9 cellular contexts compared by ENCODE assay signal in the genomic region with DNA sequence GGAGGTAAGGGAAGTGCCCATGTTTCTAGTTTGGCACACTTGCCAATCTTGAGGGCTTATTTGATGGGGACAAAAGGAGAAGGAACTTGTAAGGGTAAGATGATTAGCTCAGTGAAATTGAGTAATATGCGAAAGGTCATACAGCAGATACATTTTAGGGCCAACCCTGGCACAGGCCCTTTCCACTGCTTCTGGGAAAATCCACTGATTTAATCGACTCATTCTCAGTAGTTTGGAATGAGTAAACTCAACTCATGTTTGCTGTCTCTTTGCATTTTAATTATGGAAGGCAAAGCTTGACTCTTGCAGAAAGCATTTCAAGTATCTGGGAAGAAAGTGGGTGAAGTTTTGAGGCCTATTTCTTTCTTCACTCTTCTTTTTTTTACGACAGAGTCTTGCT. TPM values are rescaled to one million over a fixed set of nuclear protein-coding genes. Genes with fewer than 3 reads are reported as not detected.
DNase-seq lines count a peak whose midpoint lies in the region; ATAC-seq and TF ChIP-seq lines count a peak whose summit lies in the region.
"Had no signal": no experiment of that assay in that cellular context is flagged by ENCODE, and none has a peak within 500 bp of the region (broad histone marks: within the 10 kb centered on the region; RNA-seq: fewer than 3 reads in every experiment).

No MANE protein-coding gene starts in this region.

- H3K4me2 ChIP-seq in smooth muscle cell: peak overlapping the region; percentile 2

- DNase-seq in SIG-M5 treated with dmso at 0.1 percent for 504 hours (lab: John Stamatoyannopoulos, UW; ENCODE audit: unreplicated experiment) (peak; percentile 61), SIG-M5 (lab: John Stamatoyannopoulos, UW) (no peak), fibroblast of gingiva (ENCODE audit: low read depth) (peak; percentile 96), smooth muscle cell (lab: John Stamatoyannopoulos, UW; ENCODE audit: unreplicated experiment) (no peak), Peyer's patch (no peak), hippocampal formation (lab: John Stamatoyannopoulos, UW) (no peak), T-helper 2 cell (no peak)

- H3F3A ChIP-seq in smooth muscle cell (ENCODE audit: low read depth): no peaks in the 10 kb centered on the region

- no peak overlapping the region for H3K9ac ChIP-seq in smooth muscle cell (ENCODE audit: low read depth)

- H3K27ac ChIP-seq in smooth muscle cell (ENCODE audit: low read depth) (peak overlapping the region; percentile 58), Peyer's patch (peak overlapping the region in 1 of 4 donors; percentile 26)
- H3K27ac ChIP-seq: 22Rv1 had no signal

- WGBS in smooth muscle cell (ENCODE audit: low lambda C conversion rate): 42% methylated on average over 3 of the region's 3 CpGs

- TF ChIP-seq CTCF in smooth muscle cell (IDR thresholded peaks at IDR 0.05; ENCODE audit: borderline replicate concordance, insufficient read depth, poor library complexity, severe bottlenecking): no peak
- no peak for TF ChIP-seq CTCF in Peyer's patch (IDR thresholded peaks at IDR 0.05)

- H4K20me1 ChIP-seq in smooth muscle cell (ENCODE audit: low read depth): peaks cover 64% of the 10 kb centered on the region

- H3K4me1 ChIP-seq in smooth muscle cell (ENCODE audit: low read depth) (no peaks in the 10 kb centered on the region), Peyer's patch (no peaks in the 10 kb centered on the region)

- H3K4me3 ChIP-seq in smooth muscle cell (no peak overlapping the region), Peyer's patch (no peak overlapping the region)

- H3K9me3 ChIP-seq in smooth muscle cell (replicated peaks; ENCODE audit: low read depth) (no peaks in the 10 kb centered on the region), Peyer's patch (no peaks in the 10 kb centered on the region)

- no peaks in the 10 kb centered on the region for H3K36me3 ChIP-seq in smooth muscle cell (ENCODE audit: low read depth)
- H3K36me3 ChIP-seq in Peyer's patch: peaks cover 0 to 9% (median 0%) of the 10 kb centered on the region in 3 donors

- TF ChIP-seq POLR2A in Peyer's patch (IDR thresholded peaks at IDR 0.05): no peak

- ATAC-seq in SK-N-SH treated with all-trans-retinoic acid at 6 μM for 48 hours: peak; percentile 97

- H3K27me3 ChIP-seq in smooth muscle cell (ENCODE audit: low read depth): no peaks in the 10 kb centered on the region
- no peaks in the 10 kb centered on the region for H3K27me3 ChIP-seq in Peyer's patch

- H3K79me2 ChIP-seq in smooth muscle cell (ENCODE audit: low read depth): peaks cover 60% of the 10 kb centered on the region

- H2AFZ ChIP-seq in smooth muscle cell (ENCODE audit: low read depth): no peak overlapping the region

TF ChIP-seq in SK-N-SH treated with all-trans-retinoic acid at 6 μM for 48 hours, 23 proteins besides CTCF, POLR2A, EP300 and RAD21:
- TF ChIP-seq PPARA (CRISPR knock-in tag; IDR thresholded peaks at IDR 0.05; ENCODE audit: borderline replicate concordance): no peak
- no peak for TF ChIP-seq TCF4 (CRISPR knock-in tag; IDR thresholded peaks at IDR 0.05; ENCODE audit: borderline replicate concordance)
- peak; percentile 60 for TF ChIP-seq ISL1 (CRISPR knock-in tag; IDR thresholded peaks at IDR 0.05)
- TF ChIP-seq, protein P1, sequence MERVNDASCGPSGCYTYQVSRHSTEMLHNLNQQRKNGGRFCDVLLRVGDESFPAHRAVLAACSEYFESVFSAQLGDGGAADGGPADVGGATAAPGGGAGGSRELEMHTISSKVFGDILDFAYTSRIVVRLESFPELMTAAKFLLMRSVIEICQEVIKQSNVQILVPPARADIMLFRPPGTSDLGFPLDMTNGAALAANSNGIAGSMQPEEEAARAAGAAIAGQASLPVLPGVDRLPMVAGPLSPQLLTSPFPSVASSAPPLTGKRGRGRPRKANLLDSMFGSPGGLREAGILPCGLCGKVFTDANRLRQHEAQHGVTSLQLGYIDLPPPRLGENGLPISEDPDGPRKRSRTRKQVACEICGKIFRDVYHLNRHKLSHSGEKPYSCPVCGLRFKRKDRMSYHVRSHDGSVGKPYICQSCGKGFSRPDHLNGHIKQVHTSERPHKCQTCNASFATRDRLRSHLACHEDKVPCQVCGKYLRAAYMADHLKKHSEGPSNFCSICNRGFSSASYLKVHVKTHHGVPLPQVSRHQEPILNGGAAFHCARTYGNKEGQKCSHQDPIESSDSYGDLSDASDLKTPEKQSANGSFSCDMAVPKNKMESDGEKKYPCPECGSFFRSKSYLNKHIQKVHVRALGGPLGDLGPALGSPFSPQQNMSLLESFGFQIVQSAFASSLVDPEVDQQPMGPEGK (CRISPR knock-in tag; IDR thresholded peaks at IDR 0.05; ENCODE audit: borderline replicate concordance): no peak
- TF ChIP-seq ZNF565 (CRISPR knock-in tag; conservative IDR thresholded peaks at IDR 0.05; ENCODE audit: low read depth): no peak
- no peak for TF ChIP-seq BACH2 (CRISPR knock-in tag; IDR thresholded peaks at IDR 0.05; ENCODE audit: borderline replicate concordance)
- TF ChIP-seq GLIS3 (CRISPR knock-in tag; IDR thresholded peaks at IDR 0.05): no peak

RNA-seq across cellular contexts. Expression of a gene that starts 20.0 kb away (rescaled TPM):
- 24.5 and 27.4 TPM in 2 replicates for total RNA-seq in smooth muscle cell
- 23.3 and 23.7 TPM in 2 replicates for polyA plus RNA-seq in smooth muscle cell
- total RNA-seq in Peyer's patch: 10 to 100 TPM; 16.1 to 92.4 (median 29.3) TPM

RNA-seq across cellular contexts. Expression of a gene that starts 49.8 kb away (rescaled TPM):
- 408 and 449 TPM in 2 replicates for total RNA-seq in smooth muscle cell
- 139 and 196 TPM in 2 replicates for polyA plus RNA-seq in smooth muscle cell
- total RNA-seq in Peyer's patch: 1,000 to 10,000 TPM in 1 of 4 donors, 100 to 1,000 TPM in 3; 347 to 1,133 (median 466) TPM

Comparison
In these comparisons a context has a peak if more than half of its experiments do, and no peak if none do; other contexts are left out.
1. DNase-seq: peak in SIG-M5 treated with dmso at 0.1 percent for 504 hours (single experiment) and fibroblast of gingiva (single experiment); none in SIG-M5 (single experiment), smooth muscle cell (single experiment), Peyer's patch (0 of 3), hippocampal formation (0 of 2) and T-helper 2 cell (0 of 5).